ENCODE assay signal across 10 cellular contexts in the genomic region with DNA sequence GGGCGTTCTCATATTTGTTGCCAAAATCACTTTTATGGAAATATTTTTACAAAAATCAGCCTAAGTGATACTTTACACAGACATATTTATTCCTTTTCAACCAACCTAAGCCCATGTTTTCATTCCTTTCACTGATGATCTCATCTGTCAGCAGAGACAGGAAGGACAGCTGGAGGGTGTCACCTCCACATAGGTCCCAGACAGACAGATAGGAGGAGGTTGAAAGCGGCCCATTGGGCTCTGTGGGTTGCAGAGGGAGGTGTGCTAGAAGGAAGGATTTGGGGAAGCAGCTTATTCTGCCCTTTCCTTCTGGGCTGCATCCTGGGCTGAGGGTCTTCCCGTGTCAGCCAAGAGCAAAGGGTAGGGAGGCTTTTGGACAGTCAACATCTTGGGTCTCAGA. TPM values are rescaled to one million over a fixed set of nuclear protein-coding genes. Genes with fewer than 3 reads are reported as not detected.
DNase-seq lines count a peak whose midpoint lies in the region; ATAC-seq and TF ChIP-seq lines count a peak whose summit lies in the region.
"Had no signal": no experiment of that assay in that cellular context is flagged by ENCODE, and none has a peak within 500 bp of the region (broad histone marks: within the 10 kb centered on the region; RNA-seq: fewer than 3 reads in every experiment).

No MANE protein-coding gene starts in this region.

- H3K27me3 Mint-ChIP-seq in CD14-positive monocyte (ENCODE audit: low read depth in 3 of 3) = no peaks in the 10 kb centered on the region
- H3K27me3 Mint-ChIP-seq in activated CD8-positive, alpha-beta T cell treated with anti-CD3 and anti-CD28 coated beads, Interleukin-2, amount 10 ng/mL, durations not matched to agents 7 days and 5 days (ENCODE audit: low read depth) = no peaks in the 10 kb centered on the region
- no peaks in the 10 kb centered on the region for H3K27me3 Mint-ChIP-seq in memory B cell

- H3K27ac Mint-ChIP-seq in CD14-positive monocyte (peak overlapping the region in 6 of 7 donors; percentile 53 to 98 (median 94)), memory B cell (peak overlapping the region; percentile 35)
- peak overlapping the region; percentile 95 for H3K27ac Mint-ChIP-seq in activated CD8-positive, alpha-beta T cell treated with anti-CD3 and anti-CD28 coated beads, Interleukin-2, amount 10 ng/mL, durations not matched to agents 7 days and 5 days

- no peak overlapping the region for H3K4me3 Mint-ChIP-seq in CD14-positive monocyte
- H3K4me3 Mint-ChIP-seq in activated CD8-positive, alpha-beta T cell treated with anti-CD3 and anti-CD28 coated beads, Interleukin-2, amount 10 ng/mL, durations not matched to agents 7 days and 5 days = peak overlapping the region; percentile 1
- no peak overlapping the region for H3K4me3 Mint-ChIP-seq in memory B cell
- H3K4me3 Mint-ChIP-seq: neural crest cell had no signal

- CTCF ChIA-PET in activated CD8-positive, alpha-beta T cell treated with anti-CD3 and anti-CD28 coated beads, Interleukin-2, amount 10 ng/mL, durations not matched to agents 7 days and 5 days (lab: Charles Lee) = interaction anchor here (1.0 to 6.3 kb wide), 10 partner anchors 8 to 220 kb away, joined by 3 to 50 read pairs (median 12); no protein-coding TSS in a partner anchor

- H3K36me3 Mint-ChIP-seq in CD14-positive monocyte = peaks cover 8 to 9% of the 10 kb centered on the region in 2 donors
- H3K36me3 Mint-ChIP-seq in activated CD8-positive, alpha-beta T cell treated with anti-CD3 and anti-CD28 coated beads, Interleukin-2, amount 10 ng/mL, durations not matched to agents 7 days and 5 days (ENCODE audit: low read depth) = peaks cover 26% of the 10 kb centered on the region
- H3K36me3 Mint-ChIP-seq in memory B cell = peaks cover 2% of the 10 kb centered on the region

- H3K4me1 Mint-ChIP-seq in CD14-positive monocyte (peaks cover 95% of the 10 kb centered on the region), memory B cell (peaks cover 47% of the 10 kb centered on the region)
- H3K4me1 Mint-ChIP-seq in activated CD8-positive, alpha-beta T cell treated with anti-CD3 and anti-CD28 coated beads, Interleukin-2, amount 10 ng/mL, durations not matched to agents 7 days and 5 days (ENCODE audit: low read depth) = peaks cover 95% of the 10 kb centered on the region

- no peak for TF ChIP-seq CTCF in CD14-positive monocyte (IDR thresholded peaks at IDR 0.05)

- intact Hi-C loops in CD14-positive monocyte (cut with micrococcal nuclease) = loop anchor here (5.0 to 10.0 kb wide), 3 partner anchors 82 to 209 kb away; a partner anchor contains a TSS

- DNase-seq in CD14-positive monocyte (ENCODE audit: low spot score) = no peak
- DNase-seq in Kasumi-1 (lab: John Stamatoyannopoulos, UW) = peak; percentile 41 to 62
- DNase-seq in activated CD8-positive, alpha-beta T cell treated with anti-CD3 and anti-CD28 coated beads, Interleukin-2, amount 10 ng/mL, durations not matched to agents 7 days and 5 days = peak; percentile 76
- DNase-seq in memory B cell (ENCODE audit: low spot score in 2 of 2) = no peak
- no peak for DNase-seq in SHP77 (lab: John Stamatoyannopoulos, UW)
- DNase-seq in superior temporal gyrus (ENCODE audit: extremely low spot score) = no peak
- no peak for DNase-seq in NCI-H2227 treated with DMSO at 0.1 percent for 48 hours (lab: John Stamatoyannopoulos, UW)
- DNase-seq: NCI-H2081 treated with DMSO at 0.1 percent for 48 hours had no signal

- H3K9me3 Mint-ChIP-seq in CD14-positive monocyte = peaks cover 0 to 5% (median 2%) of the 10 kb centered on the region in 7 donors
- peaks cover 10% of the 10 kb centered on the region for H3K9me3 Mint-ChIP-seq in activated CD8-positive, alpha-beta T cell treated with anti-CD3 and anti-CD28 coated beads, Interleukin-2, amount 10 ng/mL, durations not matched to agents 7 days and 5 days (ENCODE audit: insufficient read depth)
- peaks cover 3% of the 10 kb centered on the region for H3K9me3 Mint-ChIP-seq in memory B cell

- peak; percentile 52 for ATAC-seq in activated CD8-positive, alpha-beta T cell treated with anti-CD3 and anti-CD28 coated beads, Interleukin-2, amount 10 ng/mL, durations not matched to agents 7 days and 5 days
- ATAC-seq in memory B cell (ENCODE audit: low read depth) (no peak), HG03469 (IDR thresholded peaks at IDR 0.05; ENCODE audit: unreplicated experiment) (no peak)

- POLR2A ChIA-PET in activated CD8-positive, alpha-beta T cell treated with anti-CD3 and anti-CD28 coated beads, Interleukin-2, amount 10 ng/mL, durations not matched to agents 7 days and 5 days (lab: Charles Lee) = interaction anchor here (1.0 to 3.7 kb wide), 9 partner anchors 9 to 45 kb away, joined by 3 to 42 read pairs (median 12); a partner anchor contains a TSS

RNA-seq across cellular contexts. Expression of a gene that starts 26.0 kb away (rescaled TPM):
- polyA plus RNA-seq in CD14-positive monocyte = 10 to 100 TPM; 28.2 to 28.6 TPM
- total RNA-seq in activated CD8-positive, alpha-beta T cell treated with anti-CD3 and anti-CD28 coated beads, Interleukin-2, amount 10 ng/mL, durations not matched to agents 7 days and 5 days = 100 to 1,000 TPM; 314 to 321 TPM

Comparison
In these comparisons a context has a peak if more than half of its experiments do, and no peak if none do; other contexts are left out.
1. DNase-seq: peak in Kasumi-1 (2 of 2) and activated CD8-positive, alpha-beta T cell treated with anti-CD3 and anti-CD28 coated beads, Interleukin-2, amount 10 ng/mL, durations not matched to agents 7 days and 5 days (single experiment); none in CD14-positive monocyte (single experiment), memory B cell (0 of 2), SHP77 (0 of 2), superior temporal gyrus (single experiment) and NCI-H2227 treated with DMSO at 0.1 percent for 48 hours (single experiment).
2. H3K27ac Mint-ChIP-seq: peak in every context shown above with its lines; median percentile 95 in activated CD8-positive, alpha-beta T cell treated with anti-CD3 and anti-CD28 coated beads, Interleukin-2, amount 10 ng/mL, durations not matched to agents 7 days and 5 days; 94 in CD14-positive monocyte; 35 in memory B cell.